In genomic region chr15:85473455-85473854, GRCh38 we compare ENCODE assay signal across 11 cellular contexts.
DNase-seq lines count a peak whose midpoint lies in the region; ATAC-seq, FAIRE-seq and TF ChIP-seq lines count a peak whose summit lies in the region.
"Had no signal": no experiment of that assay in that cellular context is flagged by ENCODE, and none has a peak within 500 bp of the region (broad histone marks: within the 10 kb centered on the region; RNA-seq: fewer than 3 reads in every experiment).

No MANE protein-coding gene starts in this region.

- peaks cover 47% of the 10 kb centered on the region for H3K79me2 ChIP-seq in OCI-LY3 (ENCODE audit: low read length)

- FAIRE-seq in A549 (lab: Jason Lieb, UNC) (no peak), GM18507 (lab: Jason Lieb, UNC) (peak; percentile 57), D721Med (lab: Jason Lieb, UNC) (no peak), small intestine (lab: Jason Lieb, UNC) (no peak)

- no peak overlapping the region for H2AFZ ChIP-seq in OCI-LY3 (ENCODE audit: low read depth, low read length)

- TF ChIP-seq RAD21 in A549 (conservative IDR thresholded peaks at IDR 0.05 in 1 of 2, IDR thresholded peaks at IDR 0.05 in 1 of 2), result no peak

- H3K36me3 ChIP-seq in OCI-LY3 (replicated peaks; ENCODE audit: low read depth, low read length) (no peaks in the 10 kb centered on the region), small intestine (ENCODE audit: control insufficient read depth in 2 of 2, insufficient read depth in 2 of 2, low read length in 2 of 2) (no peaks in the 10 kb centered on the region)

- CTCF ChIA-PET in A549 (lab: Yijun Ruan, JAX), result interaction anchor here (1.4 to 5.8 kb wide), 4 partner anchors 12 to 177 kb away, joined by 4 to 30 read pairs (median 10); no protein-coding TSS in a partner anchor

- no peak overlapping the region for H3K4me3 ChIP-seq in A549
- H3K4me3 ChIP-seq in OCI-LY3 (ENCODE audit: low read length), result no peak overlapping the region
- no peak overlapping the region for H3K4me3 ChIP-seq in fibroblast of pulmonary artery (replicated peaks; ENCODE audit: low read depth, low read length)
- H3K4me3 ChIP-seq in small intestine (ENCODE audit: low read depth in 1 of 2, low read length in 2 of 2), result no peak overlapping the region
- H3K4me3 ChIP-seq: mucosa of descending colon had no signal

- H3K4me1 ChIP-seq in A549 (peaks cover 58% of the 10 kb centered on the region), OCI-LY3 (ENCODE audit: low read length) (peaks cover 45% of the 10 kb centered on the region), small intestine (ENCODE audit: control insufficient read depth in 2 of 2, insufficient read depth in 1 of 2, low read depth in 1 of 2, low read length in 1 of 2) (peaks cover 0 to 2% of the 10 kb centered on the region in 2 donors)

- DNase-seq in A549 (ENCODE audit: low read depth in 1 of 2, low spot score in 1 of 2) (no peak), GM18507 (ENCODE audit: extremely low spot score, insufficient read length, low read depth) (no peak), fibroblast of pulmonary artery (ENCODE audit: low read depth) (peak; percentile 50), D721Med (ENCODE audit: insufficient read length, low spot score) (no peak), G401 (ENCODE audit: low spot score) (no peak), small intestine (no peak)
- DNase-seq: DMS153, mucosa of descending colon had no signal

- ATAC-seq in A549, result peak in 1 of 2 experiments; percentile 53; a peak in 3 of 6 replicates
- ATAC-seq in HG03442 (IDR thresholded peaks at IDR 0.05; ENCODE audit: unreplicated experiment), result no peak
- ATAC-seq: mucosa of descending colon had no signal

- POLR2A ChIA-PET in A549 (lab: Yijun Ruan, JAX), result no interaction called here

- H3K4me2 ChIP-seq in A549, result peak overlapping the region; percentile 43
- H3K4me2 ChIP-seq in OCI-LY3 (ENCODE audit: low read length), result peak overlapping the region; percentile 25

- no peaks in the 10 kb centered on the region for H3K9me3 ChIP-seq in A549
- no peaks in the 10 kb centered on the region for H3K9me3 ChIP-seq in OCI-LY3 (ENCODE audit: insufficient read depth, low read length)
- no peaks in the 10 kb centered on the region for H3K9me3 ChIP-seq in small intestine (ENCODE audit: control insufficient read depth, low read depth)
- H3K9me3 ChIP-seq: mucosa of descending colon had no signal

- TF ChIP-seq CTCF in A549 (IDR thresholded peaks at IDR 0.05) (no peak), OCI-LY3 (IDR thresholded peaks at IDR 0.05; ENCODE audit: low read depth, low read length) (no peak), fibroblast of pulmonary artery (IDR thresholded peaks at IDR 0.05; ENCODE audit: low read length, missing control alignments) (no peak), D721Med (IDR thresholded peaks at IDR 0.05; ENCODE audit: insufficient read depth, missing control alignments) (no peak)

- H3K27ac ChIP-seq in A549 (0 out of 6 replicates have a peak overlapping the region, but pooled peaks of 1 of the 2 experiments have one; percentile 31), OCI-LY3 (ENCODE audit: low read length) (no peak overlapping the region), small intestine (ENCODE audit: low read depth in 1 of 2, low read length in 1 of 2) (no peak overlapping the region)
- H3K27ac ChIP-seq: epithelial cell of prostate had no signal

- WGBS in A549 (ENCODE audit: missing lambda C conversion rate), result 51% methylated on average over 3 of the region's 3 CpGs
- 53 to 82% (median 63%) methylated on average over 3 of the region's 3 CpGs for WGBS in small intestine, 3 donors

- TF ChIP-seq POLR2A in A549 (IDR thresholded peaks at IDR 0.05; ENCODE audit: low read length), result no peak

- H3K9ac ChIP-seq in OCI-LY3 (ENCODE audit: low read length), result no peak overlapping the region

- TF ChIP-seq EP300 in A549 (IDR thresholded peaks at IDR 0.05), result no peak

- in situ Hi-C loops in G401 (cut with HindIII; ENCODE audit: low sequenced_read_pairs), result no loop called here

- H3K27me3 ChIP-seq in OCI-LY3 (ENCODE audit: low read depth, low read length) (no peaks in the 10 kb centered on the region), small intestine (ENCODE audit: control insufficient read depth in 2 of 2, insufficient read depth in 2 of 2, low read length in 2 of 2) (no peaks in the 10 kb centered on the region)

- peaks cover 72% of the 10 kb centered on the region for H4K20me1 ChIP-seq in OCI-LY3 (ENCODE audit: insufficient read depth, low read length)

TF ChIP-seq in A549, 52 proteins besides CTCF, POLR2A, EP300 and RAD21:
- no peak for TF ChIP-seq ELK1 (IDR thresholded peaks at IDR 0.05; ENCODE audit: low read depth, low read length)
